Comparison of ENCODE assay signal across 12 cellular contexts in genomic region chr11:1485504-1485885, GRCh38. TPM values are rescaled to one million over a fixed set of nuclear protein-coding genes. Genes with fewer than 3 reads are reported as not detected.
A peak's percentile ranks its signal among the peaks of the same experiment; 100 is the strongest.
DNase-seq lines count a peak whose midpoint lies in the region; ATAC-seq and TF ChIP-seq lines count a peak whose summit lies in the region.
"Had no signal": no experiment of that assay in that cellular context is flagged by ENCODE, and none has a peak within 500 bp of the region (broad histone marks: within the 10 kb centered on the region; RNA-seq: fewer than 3 reads in every experiment).

No MANE protein-coding gene starts in this region.

- TF ChIP-seq EP300 in stomach (IDR thresholded peaks at IDR 0.05) = no peak

- peaks cover 48% of the 10 kb centered on the region for H3K4me1 ChIP-seq in CD4-positive, alpha-beta memory T cell (ENCODE audit: insufficient read depth, low read length)
- H3K4me1 ChIP-seq in breast epithelium (peaks cover 22 to 25% of the 10 kb centered on the region in 2 donors), stomach (peaks cover 69 to 95% (median 88%) of the 10 kb centered on the region in 4 donors), Karpas-422 (ENCODE audit: low read length) (no peaks in the 10 kb centered on the region)

- ATAC-seq in left colon = peak; percentile 16
- ATAC-seq in GM18870 (IDR thresholded peaks at IDR 0.05; ENCODE audit: unreplicated experiment) = no peak

- no peaks in the 10 kb centered on the region for H3K9me3 ChIP-seq in CD4-positive, alpha-beta memory T cell (ENCODE audit: control insufficient read depth in 1 of 2, low read length in 2 of 2)
- H3K9me3 ChIP-seq in breast epithelium = no peaks in the 10 kb centered on the region
- H3K9me3 ChIP-seq in stomach = no peaks in the 10 kb centered on the region
- H3K9me3 ChIP-seq in Karpas-422 (ENCODE audit: low read length) = no peaks in the 10 kb centered on the region

- no peaks in the 10 kb centered on the region for H3K27me3 ChIP-seq in CD4-positive, alpha-beta memory T cell (ENCODE audit: insufficient read depth, low read length)
- no peaks in the 10 kb centered on the region for H3K27me3 ChIP-seq in breast epithelium
- no peaks in the 10 kb centered on the region for H3K27me3 ChIP-seq in stomach
- H3K27me3 ChIP-seq in Karpas-422 (ENCODE audit: low read length) = no peaks in the 10 kb centered on the region

- peaks cover 16 to 54% (median 36%) of the 10 kb centered on the region in 4 donors for H3K4me1 Mint-ChIP-seq in CD4-positive, alpha-beta memory T cell
- peaks cover 3% of the 10 kb centered on the region for H3K4me1 Mint-ChIP-seq in activated CD4-positive, alpha-beta T cell treated with anti-CD3 and anti-CD28 coated beads, Interleukin-2, amount 10 ng/mL, durations not matched to agents 7 days and 5 days

- no peak overlapping the region for H3K4me3 ChIP-seq in CD4-positive, alpha-beta memory T cell (ENCODE audit: low read length in 2 of 2)
- peak overlapping the region in 2 of 3 donors; percentile 16 to 61 for H3K4me3 ChIP-seq in breast epithelium
- H3K4me3 ChIP-seq in stomach = peak overlapping the region; percentile 39 to 44 (median 40)
- H3K4me3 ChIP-seq in Karpas-422 (ENCODE audit: low read length) = no peak overlapping the region

- peak overlapping the region in 5 of 7 donors; percentile 36 to 75 (median 49) for H3K27ac Mint-ChIP-seq in CD4-positive, alpha-beta memory T cell
- no peak overlapping the region for H3K27ac Mint-ChIP-seq in activated CD4-positive, alpha-beta T cell treated with anti-CD3 and anti-CD28 coated beads, Interleukin-2, amount 10 ng/mL, durations not matched to agents 7 days and 5 days

- POLR2A ChIA-PET in CD4-positive, alpha-beta memory T cell (lab: Charles Lee; ENCODE audit: partially characterized antibody) = no interaction called here
- POLR2A ChIA-PET in activated CD4-positive, alpha-beta T cell treated with anti-CD3 and anti-CD28 coated beads, Interleukin-2, amount 10 ng/mL, durations not matched to agents 7 days and 5 days (lab: Charles Lee) = no interaction called here

- no peaks in the 10 kb centered on the region for H3K27me3 Mint-ChIP-seq in CD4-positive, alpha-beta memory T cell
- no peaks in the 10 kb centered on the region for H3K27me3 Mint-ChIP-seq in activated CD4-positive, alpha-beta T cell treated with anti-CD3 and anti-CD28 coated beads, Interleukin-2, amount 10 ng/mL, durations not matched to agents 7 days and 5 days
- H3K27me3 Mint-ChIP-seq: activated CD8-positive, alpha-beta T cell treated with anti-CD3 and anti-CD28 coated beads for 36 hours had no signal

- no peak overlapping the region for H3K27ac ChIP-seq in CD4-positive, alpha-beta memory T cell (ENCODE audit: low read depth, low read length)
- H3K27ac ChIP-seq in breast epithelium (peak overlapping the region in 1 of 2 donors; percentile 78), stomach (peak overlapping the region; percentile 46 to 84 (median 83)), Karpas-422 (ENCODE audit: low read length) (no peak overlapping the region)

- intact Hi-C loops in CD4-positive, alpha-beta memory T cell (cut with micrococcal nuclease) = no loop called here
- intact Hi-C loops in breast epithelium (cut with DNase I; ENCODE audit: low total_unique reads) = no loop called here
- intact Hi-C loops in left colon (cut with DNase I, micrococcal nuclease) = no loop called here
- intact Hi-C loops in stomach (cut with DNase I; ENCODE audit: low total_unique reads) = no loop called here

- H3K36me3 Mint-ChIP-seq in CD4-positive, alpha-beta memory T cell = peaks cover 0 to 8% of the 10 kb centered on the region in 2 donors
- no peaks in the 10 kb centered on the region for H3K36me3 Mint-ChIP-seq in activated CD4-positive, alpha-beta T cell treated with anti-CD3 and anti-CD28 coated beads, Interleukin-2, amount 10 ng/mL, durations not matched to agents 7 days and 5 days (ENCODE audit: low read depth)

- no peak overlapping the region for H3K4me2 ChIP-seq in Karpas-422 (ENCODE audit: low read depth, low read length, poor library complexity, severe bottlenecking)

- DNase-seq in CD4-positive, alpha-beta memory T cell = no peak
- DNase-seq in breast epithelium (ENCODE audit: low spot score in 2 of 2) (no peak), left colon (peak in 1 of 2 donors; percentile 25), stomach (no peak), Karpas-422 (no peak), glomerular visceral epithelial cell (ENCODE audit: extremely low spot score) (no peak)
- DNase-seq in activated CD4-positive, alpha-beta T cell treated with anti-CD3 and anti-CD28 coated beads, Interleukin-2, amount 10 ng/mL, durations not matched to agents 7 days and 5 days = no peak
- DNase-seq: activated CD8-positive, alpha-beta T cell treated with anti-CD3 and anti-CD28 coated beads for 36 hours; activated gamma-delta T cell; EL; NCI-H1048 had no signal

- H3K79me2 ChIP-seq in Karpas-422 (ENCODE audit: low read length) = no peaks in the 10 kb centered on the region

- peaks cover 3% of the 10 kb centered on the region for H3K36me3 ChIP-seq in CD4-positive, alpha-beta memory T cell (ENCODE audit: insufficient read depth, low read length)
- H3K36me3 ChIP-seq in breast epithelium = no peaks in the 10 kb centered on the region
- H3K36me3 ChIP-seq in stomach = peaks cover 0 to 15% (median 7%) of the 10 kb centered on the region in 4 donors
- H3K36me3 ChIP-seq in Karpas-422 (ENCODE audit: insufficient read depth, low read length) = no peaks in the 10 kb centered on the region

- no peaks in the 10 kb centered on the region for H3K9me2 ChIP-seq in Karpas-422 (replicated peaks; ENCODE audit: insufficient read depth, low read length)

- no peak for TF ChIP-seq POLR2A in breast epithelium (IDR thresholded peaks at IDR 0.05)
- TF ChIP-seq POLR2A in stomach (IDR thresholded peaks at IDR 0.05) = no peak

- H3K4me3 Mint-ChIP-seq in CD4-positive, alpha-beta memory T cell = peak overlapping the region in 1 of 8 donors; percentile 43
- no peak overlapping the region for H3K4me3 Mint-ChIP-seq in activated CD4-positive, alpha-beta T cell treated with anti-CD3 and anti-CD28 coated beads, Interleukin-2, amount 10 ng/mL, durations not matched to agents 7 days and 5 days
- H3K4me3 Mint-ChIP-seq: activated CD8-positive, alpha-beta T cell treated with anti-CD3 and anti-CD28 coated beads for 36 hours had no signal

- no peak overlapping the region for H3K9ac ChIP-seq in Karpas-422 (ENCODE audit: low read length)

- H2AFZ ChIP-seq in Karpas-422 (ENCODE audit: low read length) = no peak overlapping the region

- CTCF ChIA-PET in CD4-positive, alpha-beta memory T cell (lab: Charles Lee; ENCODE audit: partially characterized antibody) = no interaction called here
- CTCF ChIA-PET in activated CD4-positive, alpha-beta T cell treated with anti-CD3 and anti-CD28 coated beads, Interleukin-2, amount 10 ng/mL, durations not matched to agents 7 days and 5 days (lab: Charles Lee) = no interaction called here

- WGBS in stomach, 5 donors = 48 to 68% (median 55%) methylated on average over 9 to 17 of the region's 17 CpGs

- H3K9me3 Mint-ChIP-seq in CD4-positive, alpha-beta memory T cell = no peaks in the 10 kb centered on the region
- no peaks in the 10 kb centered on the region for H3K9me3 Mint-ChIP-seq in activated CD4-positive, alpha-beta T cell treated with anti-CD3 and anti-CD28 coated beads, Interleukin-2, amount 10 ng/mL, durations not matched to agents 7 days and 5 days
- H3K9me3 Mint-ChIP-seq: activated CD8-positive, alpha-beta T cell treated with anti-CD3 and anti-CD28 coated beads for 36 hours had no signal

- TF ChIP-seq CTCF in breast epithelium (IDR thresholded peaks at IDR 0.05) (no peak), stomach (IDR thresholded peaks at IDR 0.05) (no peak)

- peaks cover 10% of the 10 kb centered on the region; the same call in 1 of the 2 replicates for H4K20me1 ChIP-seq in Karpas-422 (ENCODE audit: insufficient read depth, low read depth, low read length)

RNA-seq across cellular contexts. Expression of gene MOB2, which starts 1.1 kb away (rescaled TPM):
- 10 to 100 TPM; 73.1 to 74.1 TPM for total RNA-seq in CD4-positive, alpha-beta memory T cell
- polyA plus RNA-seq in CD4-positive, alpha-beta memory T cell = 10 to 100 TPM; 48.8 to 67.0 TPM
- total RNA-seq in breast epithelium (10 to 100 TPM; 36.4 to 46.1 (median 37.9) TPM), left colon (10 to 100 TPM; 48.3 to 55.8 TPM), stomach (10 to 100 TPM; 11.3 to 40.6 (median 18.1) TPM)
- polyA plus RNA-seq in stomach = 10 to 100 TPM; 27.9 to 46.3 (median 37.3) TPM
- total RNA-seq in activated CD4-positive, alpha-beta T cell treated with anti-CD3 and anti-CD28 coated beads, Interleukin-2, amount 10 ng/mL, durations not matched to agents 7 days and 5 days = 10 to 100 TPM; 45.1 to 45.4 TPM
- total RNA-seq in Karpas-422 (2014; rRNA removed; shearing (Covaris generic); ENCODE audit: low replicate concordance) = 8.8 and 17.2 TPM in 2 replicates

Comparison
In these comparisons a context has a peak if more than half of its experiments do, and no peak if none do; other contexts are left out.
1. H3K27ac ChIP-seq: peak in stomach (5 of 5); none in CD4-positive, alpha-beta memory T cell (single experiment) and Karpas-422 (single experiment).
2. H3K4me3 ChIP-seq: peak in breast epithelium (2 of 3) and stomach (4 of 4); none in CD4-positive, alpha-beta memory T cell (0 of 2) and Karpas-422 (single experiment).